Comparison of ENCODE assay signal across 9 cellular contexts in genomic region chr1:208219659-208220282, GRCh38. TPM values are rescaled to one million over a fixed set of nuclear protein-coding genes. Genes with fewer than 3 reads are reported as not detected.
DNase-seq lines count a peak whose midpoint lies in the region; ATAC-seq, FAIRE-seq and TF ChIP-seq lines count a peak whose summit lies in the region.
"Had no signal": no experiment of that assay in that cellular context is flagged by ENCODE, and none has a peak within 500 bp of the region (broad histone marks: within the 10 kb centered on the region; RNA-seq: fewer than 3 reads in every experiment).

No MANE protein-coding gene starts in this region.

- H3K4me3 ChIP-seq in liver (ENCODE audit: low read depth in 1 of 3, low read length in 3 of 3) (no peak overlapping the region), HepG2 (replicated peaks in 1 of 3; ENCODE audit: insufficient read depth in 1 of 3, low read depth in 2 of 3, low read length in 3 of 3) (no peak overlapping the region), dorsolateral prefrontal cortex (peak overlapping the region in 2 of 59 donors; percentile 1 to 13), mesodermal cell (ENCODE audit: extremely low read depth, insufficient read depth, low read length, poor library complexity, severe bottlenecking) (no peak overlapping the region)

- DNase-seq in HepG2 (ENCODE audit: low spot score) (no peak), dorsolateral prefrontal cortex (no peak), iPS-NIHi7 (ENCODE audit: extremely low spot score) (no peak)
- DNase-seq: activated CD8-positive, alpha-beta memory T cell treated with anti-CD3 and anti-CD28 coated beads, Interleukin-2, amount 50 U/mL, for 4 hours had no signal

- H3K27me3 ChIP-seq in liver (ENCODE audit: control insufficient read depth in 4 of 4, insufficient read depth in 4 of 4, low read length in 3 of 4) (no peaks in the 10 kb centered on the region), HepG2 (ENCODE audit: control insufficient read depth in 1 of 2, insufficient read depth in 2 of 2, low read length in 2 of 2) (no peaks in the 10 kb centered on the region), dorsolateral prefrontal cortex (peaks cover 0 to 3% (median 0%) of the 10 kb centered on the region in 45 donors)

- intact Hi-C loops in HepG2 (cut with micrococcal nuclease; ENCODE audit: unreplicated experiment) (no loop called here), dorsolateral prefrontal cortex (cut with DNase I) (no loop called here)

- 75% methylated on average over 15 of the region's 15 CpGs for WGBS in liver
- 91% methylated on average over 15 of the region's 15 CpGs for WGBS in HepG2 (ENCODE audit: low lambda C conversion rate)
- 66 to 73% methylated on average over 7 to 13 of the region's 15 CpGs for WGBS in mesodermal cell (ENCODE audit: insufficient coverage in 2 of 2), 2 experiments

- no peaks in the 10 kb centered on the region for H3K9me3 ChIP-seq in liver (ENCODE audit: control insufficient read depth in 4 of 4, low read length in 3 of 4)
- no peaks in the 10 kb centered on the region for H3K9me3 ChIP-seq in HepG2 (ENCODE audit: low read length)
- H3K9me3 ChIP-seq in mesodermal cell (ENCODE audit: control insufficient read depth, low read length) = no peaks in the 10 kb centered on the region

- H3K79me2 ChIP-seq in HepG2 (ENCODE audit: insufficient read depth, low read length) = no peaks in the 10 kb centered on the region

- CTCF ChIA-PET in HepG2 (lab: Yijun Ruan, JAX; ENCODE audit: low intra/inter-chr PET ratio, low total read pairs) = no interaction called here

- FAIRE-seq in HepG2 (lab: Jason Lieb, UNC) = no peak

- TF ChIP-seq CTCF in liver (IDR thresholded peaks at IDR 0.05; ENCODE audit: low read depth, low read length, missing input control) (no peak), HepG2 (CRISPR knock-in tag; IDR thresholded peaks at IDR 0.05) (no peak), dorsolateral prefrontal cortex (IDR thresholded peaks at IDR 0.05 in 54 of 56, conservative IDR thresholded peaks at IDR 0.05 in 2 of 56; ENCODE audit: low read depth in 1 of 56, partially characterized antibody in 56 of 56) (no peak)

- H3K9ac ChIP-seq in liver (ENCODE audit: low read depth in 1 of 2, low read length in 2 of 2) = no peak overlapping the region
- H3K9ac ChIP-seq in HepG2 (ENCODE audit: insufficient read depth, low read depth, low read length) = no peak overlapping the region

- no peak overlapping the region for H2AFZ ChIP-seq in HepG2 (ENCODE audit: low read length)

- BruUV-seq in HepG2 (replicated peaks; lab: Mats Ljungman, UMichigan) = no TSS peak

- H3K36me3 ChIP-seq in liver (ENCODE audit: control insufficient read depth in 4 of 4, insufficient read depth in 3 of 4, low read depth in 1 of 4, low read length in 3 of 4) = peaks cover 0 to 11% (median 7%) of the 10 kb centered on the region in 4 donors
- H3K36me3 ChIP-seq in HepG2 (replicated peaks in 1 of 2; ENCODE audit: control insufficient read depth in 1 of 2, insufficient read depth in 2 of 2, low read length in 2 of 2) = peaks cover 0 to 3% of the 10 kb centered on the region in 2 experiments; a peak in 1 of 5 replicates
- H3K36me3 ChIP-seq in mesodermal cell (ENCODE audit: control insufficient read depth, insufficient read depth, low read length) = peaks cover 45% of the 10 kb centered on the region

- H4K20me1 ChIP-seq in HepG2 (ENCODE audit: insufficient read depth, low read length) = no peaks in the 10 kb centered on the region

- TF ChIP-seq POLR2A in HepG2 (IDR thresholded peaks at IDR 0.05; ENCODE audit: insufficient read depth in 1 of 2, low read depth in 2 of 2, low read length in 2 of 2) = no peak

- no peak for TF ChIP-seq RAD21 in liver (IDR thresholded peaks at IDR 0.05)
- no peak for TF ChIP-seq RAD21 in HepG2 (CRISPR knock-in tag; IDR thresholded peaks at IDR 0.05)

- TF ChIP-seq EP300 in HepG2 (IDR thresholded peaks at IDR 0.05; ENCODE audit: low read depth in 2 of 2, low read length in 2 of 2) (no peak), HepG2 (CRISPR knock-in tag; IDR thresholded peaks at IDR 0.05; ENCODE audit: borderline replicate concordance) (no peak)

- H3K27ac ChIP-seq in liver (ENCODE audit: low read depth in 1 of 2, low read length in 2 of 2) (peak overlapping the region in 1 of 2 donors; percentile 2), HepG2 (ENCODE audit: extremely low read length, insufficient read depth, low read length) (no peak overlapping the region), dorsolateral prefrontal cortex (peak overlapping the region in 45 of 59 donors; percentile 3 to 73 (median 54)), mesodermal cell (ENCODE audit: low read depth, low read length, severe bottlenecking) (peak overlapping the region; percentile 92)

- no peak for ATAC-seq in HepG2
- no peak for ATAC-seq in HG02798 (IDR thresholded peaks at IDR 0.05; ENCODE audit: poor library complexity, unreplicated experiment)
- ATAC-seq in GM18502 (IDR thresholded peaks at IDR 0.05; ENCODE audit: poor library complexity, unreplicated experiment) = no peak
- ATAC-seq in GM19328 (IDR thresholded peaks at IDR 0.05; ENCODE audit: unreplicated experiment) = no peak

- no peak overlapping the region for H3K4me2 ChIP-seq in HepG2 (ENCODE audit: low read depth, low read length)

- in situ Hi-C loops in HepG2 (cut with HindIII; ENCODE audit: extremely low pct_ligation_motif_present, low pct_unique_long_range_greater_than_20kb) = no loop called here

- peaks cover 0 to 2% (median 0%) of the 10 kb centered on the region in 4 donors for H3K4me1 ChIP-seq in liver (ENCODE audit: control insufficient read depth in 4 of 4, insufficient read depth in 4 of 4, low read length in 3 of 4)
- H3K4me1 ChIP-seq in HepG2 (ENCODE audit: insufficient read depth, low read length) = no peaks in the 10 kb centered on the region
- H3K4me1 ChIP-seq in mesodermal cell (ENCODE audit: control insufficient read depth, insufficient read depth, low read length, poor library complexity, severe bottlenecking) = peaks cover 97% of the 10 kb centered on the region

- POLR2A ChIA-PET in HepG2 (lab: Yijun Ruan, JAX) = interaction anchor here (0.8 kb wide), 1 partner anchor 14 kb away, joined by 3 read pairs; no protein-coding TSS in a partner anchor

TF ChIP-seq in liver, 16 proteins besides CTCF, POLR2A, EP300 and RAD21 (continues in another document):
- TF ChIP-seq ATF3 (IDR thresholded peaks at IDR 0.05) = no peak
- TF ChIP-seq HNF4A (conservative IDR thresholded peaks at IDR 0.05) = no peak

TF ChIP-seq in HepG2, 621 proteins besides CTCF, POLR2A, EP300 and RAD21:
- TF ChIP-seq ZNF136 (CRISPR knock-in tag; IDR thresholded peaks at IDR 0.05; ENCODE audit: low read depth) (no peak), ZSCAN31 (CRISPR knock-in tag; IDR thresholded peaks at IDR 0.05; ENCODE audit: low read depth) (no peak), ASH2L (IDR thresholded peaks at IDR 0.05; ENCODE audit: insufficient read length, low read depth, low read length) (no peak), JUND (CRISPR knock-in tag; IDR thresholded peaks at IDR 0.05) (no peak), NR2F2 (IDR thresholded peaks at IDR 0.05; ENCODE audit: borderline replicate concordance, low read depth) (no peak), TCF12 (IDR thresholded peaks at IDR 0.05) (no peak), TCF12 (CRISPR knock-in tag; IDR thresholded peaks at IDR 0.05) (no peak), ZNF333 (CRISPR knock-in tag; IDR thresholded peaks at IDR 0.05; ENCODE audit: borderline replicate concordance) (no peak), FOXM1 (CRISPR knock-in tag; IDR thresholded peaks at IDR 0.05) (no peak), CAMTA2 (CRISPR knock-in tag; IDR thresholded peaks at IDR 0.05; ENCODE audit: borderline replicate concordance) (no peak), NPAS2 (CRISPR knock-in tag; IDR thresholded peaks at IDR 0.05; ENCODE audit: borderline replicate concordance) (no peak), MTF1 (CRISPR knock-in tag; IDR thresholded peaks at IDR 0.05) (no peak)

RNA-seq across cellular contexts. Expression of gene PLXNA2, which starts 24.4 kb away (rescaled TPM):
- total RNA-seq in liver (1 to 10 TPM; 2.8 to 9.2 TPM), HepG2 (2016; rRNA removed; fragmentation: Illumina TruSeq; extraction: Trizol) (0.24 and 1.1 TPM in 2 replicates), dorsolateral prefrontal cortex (100 to 1,000 TPM in 36 of 120 experiments, 10 to 100 TPM in 84; 39.8 to 132 (median 90.8) TPM)
- polyA plus RNA-seq in liver (1 to 10 TPM; 1.8 to 2.7 TPM), HepG2 (2011; rRNA removed) (2.1 TPM in 2 replicates)
- total RNA-seq in HepG2 (2016; cell fraction: cytosol; rRNA removed; fragmentation: Illumina TruSeq; extraction: Trizol; ENCODE audit: low read depth) = under 0.01 and 0.18 TPM in 2 replicates
- total RNA-seq in HepG2 (2016; cell fraction: insoluble cytoplasmic fraction; rRNA removed; fragmentation: Illumina TruSeq; extraction: Trizol) = 0.22 and 0.71 TPM in 2 replicates
- total RNA-seq in HepG2 (2016; cell fraction: membrane; rRNA removed; fragmentation: Illumina TruSeq; extraction: Trizol) = 0.28 and 0.49 TPM in 2 replicates
- 1.5 and 1.9 TPM in 2 replicates for total RNA-seq in HepG2 (2016; cell fraction: nucleus; rRNA removed; fragmentation: Illumina TruSeq; extraction: Trizol)
- 0.59 and 1.1 TPM in 2 replicates for polyA plus RNA-seq in HepG2 (2011; cell fraction: cytosol; rRNA removed)
- polyA plus RNA-seq in HepG2 (2011; cell fraction: nucleus; rRNA removed) = 8.7 and 12.0 TPM in 2 replicates
- polyA plus RNA-seq in HepG2 (2012) = 1.0 and 1.7 TPM in 2 replicates
- polyA plus RNA-seq in HepG2 (2016; cell fraction: cytosol; fragmentation: Illumina TruSeq; extraction: Trizol; ENCODE audit: low read depth) = 0.03 and 0.07 TPM in 2 replicates
- polyA plus RNA-seq in HepG2 (2016; cell fraction: insoluble cytoplasmic fraction; fragmentation: Illumina TruSeq; extraction: Trizol; ENCODE audit: low read depth) = 0.33 and 0.36 TPM in 2 replicates
- 0.17 and 0.33 TPM in 2 replicates for polyA plus RNA-seq in HepG2 (2016; cell fraction: membrane; fragmentation: Illumina TruSeq; extraction: Trizol; ENCODE audit: low read depth)
- 3.2 and 3.4 TPM in 2 replicates for polyA plus RNA-seq in HepG2 (2016; cell fraction: nucleus; fragmentation: Illumina TruSeq; extraction: Trizol; ENCODE audit: insufficient read depth, low read depth)
- 6.7 and 14.5 TPM in 2 replicates for polyA minus RNA-seq in HepG2 (2011; rRNA and poly(A)+ RNA removed; ENCODE audit: low replicate concordance)
- 1.8 and 3.3 TPM in 2 replicates for polyA minus RNA-seq in HepG2 (2011; cell fraction: cytosol; rRNA and poly(A)+ RNA removed)
- polyA minus RNA-seq in HepG2 (2011; cell fraction: nucleus; rRNA and poly(A)+ RNA removed) = 7.1 and 8.1 TPM in 2 replicates
- polyA plus RNA-seq in mesodermal cell (2013, experiment 1 of 2) = 27.1 TPM
- 21.1 TPM for polyA plus RNA-seq in mesodermal cell (2013, experiment 2 of 2)

Comparison
In these comparisons a context has a peak if more than half of its experiments do, and no peak if none do; other contexts are left out.
1. RNA of gene PLXNA2, which starts 24.4 kb away (total RNA-seq): 39.8 to 132 TPM in dorsolateral prefrontal cortex; 2.8 to 9.2 TPM in liver and under 0.01 to 1.9 TPM in HepG2; every median in the first group is over 4 times any median in the second.